In genomic region chr13:97321616-97322321, GRCh38 we compare ENCODE assay signal across 1 cellular context.
TF ChIP-seq lines count a peak whose summit lies in the region.

No MANE protein-coding gene starts in this region.

TF ChIP-seq in IMR-90, 13 proteins besides CTCF, POLR2A, EP300 and RAD21 (continued from another document):
- no peak for TF ChIP-seq SMC3 (IDR thresholded peaks at IDR 0.05; ENCODE audit: low read depth, low read length)
- TF ChIP-seq FOS (IDR thresholded peaks at IDR 0.05; ENCODE audit: low read depth, low read length) = no peak
- no peak for TF ChIP-seq BHLHE40 (IDR thresholded peaks at IDR 0.05; ENCODE audit: low read depth, low read length)
- TF ChIP-seq RFX5 (IDR thresholded peaks at IDR 0.05; ENCODE audit: low read depth, low read length) = no peak
- no peak for TF ChIP-seq MAFK (IDR thresholded peaks at IDR 0.05; ENCODE audit: low read depth, low read length)
- no peak for TF ChIP-seq CHD1 (IDR thresholded peaks at IDR 0.05; ENCODE audit: low read depth, low read length)
- no peak for TF ChIP-seq RCOR1 (IDR thresholded peaks at IDR 0.05; ENCODE audit: insufficient replicate concordance, low read length)
- TF ChIP-seq, protein P1, sequence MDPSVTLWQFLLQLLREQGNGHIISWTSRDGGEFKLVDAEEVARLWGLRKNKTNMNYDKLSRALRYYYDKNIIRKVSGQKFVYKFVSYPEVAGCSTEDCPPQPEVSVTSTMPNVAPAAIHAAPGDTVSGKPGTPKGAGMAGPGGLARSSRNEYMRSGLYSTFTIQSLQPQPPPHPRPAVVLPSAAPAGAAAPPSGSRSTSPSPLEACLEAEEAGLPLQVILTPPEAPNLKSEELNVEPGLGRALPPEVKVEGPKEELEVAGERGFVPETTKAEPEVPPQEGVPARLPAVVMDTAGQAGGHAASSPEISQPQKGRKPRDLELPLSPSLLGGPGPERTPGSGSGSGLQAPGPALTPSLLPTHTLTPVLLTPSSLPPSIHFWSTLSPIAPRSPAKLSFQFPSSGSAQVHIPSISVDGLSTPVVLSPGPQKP (IDR thresholded peaks at IDR 0.05; ENCODE audit: borderline replicate concordance, low read depth, low read length) = no peak
- no peak for TF ChIP-seq NFE2L2 (IDR thresholded peaks at IDR 0.05; ENCODE audit: low read depth, low read length)
- no peak for TF ChIP-seq MXI1 (IDR thresholded peaks at IDR 0.05; ENCODE audit: borderline replicate concordance, low read depth, low read length)
